In the genomic region with DNA sequence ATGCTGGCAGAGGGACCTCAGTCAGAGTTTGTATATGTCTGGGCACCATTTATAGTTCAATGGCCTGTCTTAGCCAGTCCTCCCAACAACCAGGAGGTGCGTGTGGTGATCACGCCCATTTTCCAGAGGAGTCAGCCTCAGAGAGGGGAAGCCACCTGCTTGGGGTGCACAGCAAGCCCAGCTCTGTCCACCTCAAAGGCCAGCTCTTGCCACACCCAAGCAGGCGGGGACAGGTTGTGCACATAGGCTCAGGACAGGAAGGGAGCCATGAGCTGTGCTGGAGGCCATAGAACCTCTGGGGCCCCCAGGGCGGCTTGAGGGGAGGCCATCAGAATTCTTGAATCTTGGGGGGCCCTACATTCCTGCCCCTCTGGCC, we compare ENCODE assay signal across 34 cellular contexts.
"Had no signal": no experiment of that assay in that cellular context is flagged by ENCODE, and none has a peak within 500 bp of the region (broad histone marks: within the 10 kb centered on the region; RNA-seq: fewer than 3 reads in every experiment).

No MANE protein-coding gene starts in this region.

- H3K36me3 ChIP-seq: MG63 had no signal

- H3K4me3 ChIP-seq: MG63 had no signal

- DNase-seq: Karpas-422, Kasumi-1, MG63, MM.1S, MV-4-11, NCI-H1048, NCI-H1092, NCI-H1092 treated with DMSO at 0.1 percent for 48 hours, NCI-H1105, NCI-H1105 treated with DMSO at 0.1 percent for 48 hours, NCI-H1417 treated with DMSO at 0.1 percent for 48 hours, NCI-H1436, NCI-H1436 treated with DMSO at 0.1 percent for 48 hours, NCI-H146, NCI-H1694, NCI-H1694 treated with DMSO at 0.1 percent for 48 hours, NCI-H187, NCI-H187 treated with DMSO at 0.1 percent for 48 hours, NCI-H1930, NCI-H2029, NCI-H2081, NCI-H2081 treated with DMSO at 0.1 percent for 48 hours, NCI-H2107, NCI-H2171, NCI-H2171 treated with DMSO at 0.1 percent for 48 hours, NCI-H2227 treated with DMSO at 0.1 percent for 48 hours, NCI-H226, NCI-H345, NCI-H446, NCI-H446 treated with DMSO at 0.1 percent for 48 hours, NCI-H510A, NCI-H510A treated with DMSO at 0.1 percent for 48 hours, NCI-H524, NCI-H524 treated with DMSO at 0.1 percent for 48 hours had no signal

- H3K9me3 ChIP-seq: MG63 had no signal
